21 cellular contexts compared by ENCODE assay signal in the genomic region with DNA sequence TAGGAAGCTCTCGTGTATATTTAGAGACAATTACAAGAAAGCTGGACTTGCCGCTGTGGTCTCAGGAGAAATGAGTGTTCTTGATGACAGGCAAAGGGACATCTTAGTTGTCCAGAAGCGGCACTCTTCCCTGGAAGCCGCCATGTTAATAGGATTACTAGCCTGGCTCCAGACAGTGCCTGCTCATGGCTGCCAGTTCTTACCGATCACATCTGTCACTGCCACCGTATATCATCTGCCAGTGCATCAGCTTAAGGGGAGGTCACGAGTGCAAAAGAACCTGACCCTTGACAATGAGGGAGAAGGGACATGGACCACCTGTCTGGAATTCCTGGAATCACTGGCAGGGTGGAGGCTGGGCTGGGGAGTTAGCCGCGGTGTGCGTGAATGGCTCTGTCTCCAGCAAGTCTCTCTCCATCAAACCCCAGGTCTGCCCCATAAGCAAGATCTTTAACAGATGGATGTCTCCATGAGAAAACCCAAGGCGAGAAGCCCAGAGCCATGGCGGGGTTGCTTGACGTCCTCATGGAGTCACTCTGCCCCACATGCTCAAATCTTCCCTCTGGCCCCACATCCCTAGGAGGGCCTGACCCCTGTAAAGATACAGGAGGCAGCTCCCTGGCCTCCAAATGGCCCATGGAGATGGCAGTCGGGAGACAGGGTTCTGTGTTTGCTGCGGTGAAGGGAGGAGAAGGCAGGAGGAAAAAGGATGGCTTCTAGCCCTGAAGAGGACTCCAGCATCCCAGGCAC. TPM values are rescaled to one million over a fixed set of nuclear protein-coding genes. Genes with fewer than 3 reads are reported as not detected.
DNase-seq lines count a peak whose midpoint lies in the region; ATAC-seq and TF ChIP-seq lines count a peak whose summit lies in the region.
"Had no signal": no experiment of that assay in that cellular context is flagged by ENCODE, and none has a peak within 500 bp of the region (broad histone marks: within the 10 kb centered on the region; RNA-seq: fewer than 3 reads in every experiment).

No MANE protein-coding gene starts in this region.

- peak overlapping the region; percentile 90 for H3K27ac ChIP-seq in WERI-Rb-1
- H3K27ac ChIP-seq in sigmoid colon = no peak overlapping the region
- H3K27ac ChIP-seq: GM23248, RWPE1 had no signal

- H3K27me3 ChIP-seq in WERI-Rb-1 (ENCODE audit: insufficient read depth, low read depth, severe bottlenecking) (no peaks in the 10 kb centered on the region), sigmoid colon (no peaks in the 10 kb centered on the region)

- H3K4me1 ChIP-seq in sigmoid colon = peaks cover 0 to 47% (median 25%) of the 10 kb centered on the region in 4 donors
- H3K4me1 ChIP-seq: HAP-1 had no signal

- H3K36me3 ChIP-seq in WERI-Rb-1 = peaks cover 26% of the 10 kb centered on the region
- H3K36me3 ChIP-seq in sigmoid colon = peaks cover 0 to 32% (median 3%) of the 10 kb centered on the region in 4 donors
- H3K36me3 ChIP-seq: HAP-1 had no signal

- 92% methylated on average over 15 of the region's 15 CpGs for WGBS in sigmoid colon, 2 donors

- no peak for TF ChIP-seq EP300 in sigmoid colon (IDR thresholded peaks at IDR 0.05)

- TF ChIP-seq POLR2A in sigmoid colon (IDR thresholded peaks at IDR 0.05) = no peak

- TF ChIP-seq CTCF in WERI-Rb-1 (IDR thresholded peaks at IDR 0.05; ENCODE audit: low read depth, low read length) (no peak), sigmoid colon (IDR thresholded peaks at IDR 0.05) (no peak)

- H3K9me3 ChIP-seq in WERI-Rb-1 (ENCODE audit: severe bottlenecking) (no peaks in the 10 kb centered on the region), sigmoid colon (no peaks in the 10 kb centered on the region)
- H3K9me3 ChIP-seq: HAP-1 had no signal

- no peak for ATAC-seq in HG03457 (IDR thresholded peaks at IDR 0.05; ENCODE audit: unreplicated experiment)
- ATAC-seq: PC-3 had no signal

- H3K4me3 ChIP-seq in WERI-Rb-1 (ENCODE audit: low read depth, low read length) = no peak overlapping the region
- H3K4me3 ChIP-seq in sigmoid colon = no peak overlapping the region
- H3K4me3 ChIP-seq: GM23248, HAP-1 had no signal

- intact Hi-C loops in sigmoid colon (cut with DNase I) = no loop called here

- DNase-seq in activated effector memory CD4-positive, alpha-beta T cell treated with anti-CD3 and anti-CD28 coated beads, Interleukin-2, amount 50 U/mL, for 16 hours = peak; percentile 22
- DNase-seq in activated effector memory CD4-positive, alpha-beta T cell treated with Interleukin-2 at 50 U/mL for 16 hours = no peak
- DNase-seq in NCI-H1694 treated with DMSO at 0.1 percent for 48 hours (lab: John Stamatoyannopoulos, UW) = peak; percentile 20
- peak; percentile 83 for DNase-seq in WERI-Rb-1
- DNase-seq in sigmoid colon = peak; percentile 48
- no peak for DNase-seq in AG20443 (ENCODE audit: low spot score)
- DNase-seq in activated naive CD4-positive, alpha-beta T cell treated with Interleukin-2 at 50 U/mL for 16 hours = no peak
- DNase-seq: 8988T; Calu3; CD4-positive, alpha-beta T cell; DMS79 treated with DMSO at 0.1 percent for 48 hours; GM23248; MM.1S; NCI-H1092; NCI-H1436 treated with DMSO at 0.1 percent for 48 hours; NCI-H2081; NCI-H774; PC-3 had no signal

RNA-seq across cellular contexts. Expression of a gene that starts 49.1 kb away (rescaled TPM):
- total RNA-seq in sigmoid colon = 10 to 100 TPM; 10.4 to 30.4 (median 23.6) TPM
- polyA plus RNA-seq in sigmoid colon = 1 to 10 TPM; 2.4 to 4.3 (median 3.2) TPM
- total RNA-seq: PC-3 had no signal

Comparison
In these comparisons a context has a peak if more than half of its experiments do, and no peak if none do; other contexts are left out.
1. DNase-seq: peak in activated effector memory CD4-positive, alpha-beta T cell treated with anti-CD3 and anti-CD28 coated beads, Interleukin-2, amount 50 U/mL, for 16 hours (single experiment), NCI-H1694 treated with DMSO at 0.1 percent for 48 hours (single experiment), WERI-Rb-1 (single experiment) and sigmoid colon (single experiment); none in activated effector memory CD4-positive, alpha-beta T cell treated with Interleukin-2 at 50 U/mL for 16 hours (single experiment), AG20443 (single experiment) and activated naive CD4-positive, alpha-beta T cell treated with Interleukin-2 at 50 U/mL for 16 hours (single experiment).